1 cellular context compared by ENCODE assay signal in genomic region chr6:11225990-11226389, GRCh38.
TF ChIP-seq lines count a peak whose summit lies in the region.

No MANE protein-coding gene starts in this region.

TF ChIP-seq in HepG2, 621 proteins besides CTCF, POLR2A, EP300 and RAD21 (continued from another document and continues in another):
- TF ChIP-seq FOXK1 (CRISPR knock-in tag; IDR thresholded peaks at IDR 0.05; ENCODE audit: borderline replicate concordance, low read depth), result peak; percentile 81; the same call in 1 of the 2 replicates
- no peak for TF ChIP-seq NFATC3 (CRISPR knock-in tag; IDR thresholded peaks at IDR 0.05)
- TF ChIP-seq ZNF276 (CRISPR knock-in tag; IDR thresholded peaks at IDR 0.05; ENCODE audit: low read depth), result no peak
- TF ChIP-seq ZNF260 (CRISPR knock-in tag; IDR thresholded peaks at IDR 0.05; ENCODE audit: borderline replicate concordance, low read depth), result no peak
- TF ChIP-seq ETV5 (CRISPR knock-in tag; IDR thresholded peaks at IDR 0.05; ENCODE audit: borderline replicate concordance), result no peak
- TF ChIP-seq ZNF337 (CRISPR knock-in tag; IDR thresholded peaks at IDR 0.05; ENCODE audit: borderline replicate concordance, low read depth), result no peak
- no peak for TF ChIP-seq KDM1A (CRISPR knock-in tag; IDR thresholded peaks at IDR 0.05)
- TF ChIP-seq NR2F1 (CRISPR knock-in tag; IDR thresholded peaks at IDR 0.05), result no peak
- no peak for TF ChIP-seq ZNF430 (CRISPR knock-in tag; IDR thresholded peaks at IDR 0.05)
- no peak for TF ChIP-seq GRHL1 (CRISPR knock-in tag; conservative IDR thresholded peaks at IDR 0.05)
- TF ChIP-seq SP140L (CRISPR knock-in tag; IDR thresholded peaks at IDR 0.05; ENCODE audit: borderline replicate concordance), result no peak
- TF ChIP-seq HMGXB4 (CRISPR knock-in tag; IDR thresholded peaks at IDR 0.05; ENCODE audit: borderline replicate concordance in 1 of 2, low read depth in 1 of 2), result no peak
- no peak for TF ChIP-seq ZNF530 (CRISPR knock-in tag; IDR thresholded peaks at IDR 0.05; ENCODE audit: low read depth)
- no peak for TF ChIP-seq SNAPC4 (CRISPR knock-in tag; IDR thresholded peaks at IDR 0.05)
- no peak for TF ChIP-seq ZNF343 (CRISPR knock-in tag; IDR thresholded peaks at IDR 0.05)
- TF ChIP-seq RFX3 (CRISPR knock-in tag; IDR thresholded peaks at IDR 0.05), result no peak
- no peak for TF ChIP-seq TCF7L2 (IDR thresholded peaks at IDR 0.05; ENCODE audit: low read depth, low read length)
- no peak for TF ChIP-seq ZNF790 (CRISPR knock-in tag; IDR thresholded peaks at IDR 0.05; ENCODE audit: borderline replicate concordance)
- 0 out of 2 replicates have a peak, but pooled peaks have one; percentile 13 for TF ChIP-seq SOX13 (IDR thresholded peaks at IDR 0.05)
- TF ChIP-seq SOX13 (CRISPR knock-in tag; conservative IDR thresholded peaks at IDR 0.05 in 1 of 2, IDR thresholded peaks at IDR 0.05 in 1 of 2), result peak in 1 of 2 experiments; percentile 69; a peak in 2 of 4 replicates
- TF ChIP-seq ZBTB43 (CRISPR knock-in tag; conservative IDR thresholded peaks at IDR 0.05), result 0 out of 2 replicates have a peak, but pooled peaks have one; percentile 22
- no peak for TF ChIP-seq ZNF326 (CRISPR knock-in tag; IDR thresholded peaks at IDR 0.05; ENCODE audit: borderline replicate concordance)
- no peak for TF ChIP-seq THRA (CRISPR knock-in tag; IDR thresholded peaks at IDR 0.05; ENCODE audit: borderline replicate concordance)
- no peak for TF ChIP-seq ZZZ3 (CRISPR knock-in tag; IDR thresholded peaks at IDR 0.05; ENCODE audit: borderline replicate concordance)
- no peak for TF ChIP-seq ZNF773 (CRISPR knock-in tag; IDR thresholded peaks at IDR 0.05; ENCODE audit: borderline replicate concordance)
- no peak for TF ChIP-seq ZNF737 (CRISPR knock-in tag; IDR thresholded peaks at IDR 0.05; ENCODE audit: borderline replicate concordance)
- no peak for TF ChIP-seq SMC3 (IDR thresholded peaks at IDR 0.05; ENCODE audit: low read length)
- TF ChIP-seq ISX (CRISPR knock-in tag; conservative IDR thresholded peaks at IDR 0.05), result no peak
- no peak for TF ChIP-seq ARHGAP35 (CRISPR knock-in tag; IDR thresholded peaks at IDR 0.05; ENCODE audit: borderline replicate concordance)
- no peak for TF ChIP-seq MBD4 (IDR thresholded peaks at IDR 0.05; ENCODE audit: borderline replicate concordance, low read length)
- TF ChIP-seq ZNF580 (CRISPR knock-in tag; IDR thresholded peaks at IDR 0.05; ENCODE audit: borderline replicate concordance, low read depth), result no peak
- no peak for TF ChIP-seq ZNF274 (CRISPR knock-in tag; IDR thresholded peaks at IDR 0.05)
- TF ChIP-seq NR3C1 (CRISPR knock-in tag; IDR thresholded peaks at IDR 0.05), result no peak
- TF ChIP-seq SNAI1 (CRISPR knock-in tag; IDR thresholded peaks at IDR 0.05; ENCODE audit: borderline replicate concordance), result no peak
- TF ChIP-seq POLR2G (IDR thresholded peaks at IDR 0.05; ENCODE audit: low read depth, low read length), result peak; percentile 43
- no peak for TF ChIP-seq GPN1 (CRISPR knock-in tag; IDR thresholded peaks at IDR 0.05; ENCODE audit: borderline replicate concordance)
- TF ChIP-seq NFKB2 (CRISPR knock-in tag; IDR thresholded peaks at IDR 0.05; ENCODE audit: borderline replicate concordance), result no peak
- peak; percentile 24; the same call in 1 of the 2 replicates for TF ChIP-seq TCF7 (IDR thresholded peaks at IDR 0.05; ENCODE audit: low read depth)
- TF ChIP-seq RAD51 (IDR thresholded peaks at IDR 0.05; ENCODE audit: borderline replicate concordance), result no peak
- TF ChIP-seq RCOR2 (CRISPR knock-in tag; IDR thresholded peaks at IDR 0.05), result peak; percentile 42; the same call in 1 of the 2 replicates
- no peak for TF ChIP-seq GTF3A (CRISPR knock-in tag; conservative IDR thresholded peaks at IDR 0.05)
- no peak for TF ChIP-seq TMF1 (CRISPR knock-in tag; IDR thresholded peaks at IDR 0.05; ENCODE audit: low read depth)
- peak; percentile 49; the same call in 1 of the 2 replicates for TF ChIP-seq ZGPAT (CRISPR knock-in tag; IDR thresholded peaks at IDR 0.05)
- TF ChIP-seq MYPOP (CRISPR knock-in tag; IDR thresholded peaks at IDR 0.05), result peak; percentile 44; the same call in 1 of the 2 replicates
- TF ChIP-seq PCBP2 (optimal IDR thresholded peaks at IDR 0.05; ENCODE audit: low read depth, low read length, poor library complexity, severe bottlenecking), result no peak
- TF ChIP-seq MYC (CRISPR knock-in tag; IDR thresholded peaks at IDR 0.05; ENCODE audit: borderline replicate concordance), result no peak
- TF ChIP-seq MED13 (CRISPR knock-in tag; IDR thresholded peaks at IDR 0.05), result no peak
- TF ChIP-seq ZBTB2 (CRISPR knock-in tag; IDR thresholded peaks at IDR 0.05; ENCODE audit: low read depth), result no peak
- TF ChIP-seq ATF3 (CRISPR knock-in tag; IDR thresholded peaks at IDR 0.05), result no peak
- no peak for TF ChIP-seq ZNF30 (CRISPR knock-in tag; IDR thresholded peaks at IDR 0.05)
